Comparison of ENCODE assay signal across 8 cellular contexts in genomic region chr4:159227984-159228383, GRCh38.
A peak's percentile ranks its signal among the peaks of the same experiment; 100 is the strongest.
DNase-seq lines count a peak whose midpoint lies in the region; ATAC-seq and TF ChIP-seq lines count a peak whose summit lies in the region.

No MANE protein-coding gene starts in this region.

- no peaks in the 10 kb centered on the region for H3K9me3 Mint-ChIP-seq in stimulated activated memory B cell treated with anti-CD40 and anti-IgM and Interleukin-4, amounts not matched to agents 10 μg/mL and 1 μg/mL and 100 μg/mL, for 72 hours

- ATAC-seq in IMR-90 (ENCODE audit: low read depth): peak; percentile 74
- no peak for ATAC-seq in GM21360 (IDR thresholded peaks at IDR 0.05; ENCODE audit: unreplicated experiment)
- no peak for ATAC-seq in HG02884 (IDR thresholded peaks at IDR 0.05; ENCODE audit: unreplicated experiment)
- ATAC-seq in stimulated activated memory B cell treated with anti-CD40 and anti-IgM and Interleukin-4, amounts not matched to agents 10 μg/mL and 1 μg/mL and 100 μg/mL, for 72 hours: no peak

- peaks cover 19% of the 10 kb centered on the region for H3K4me1 Mint-ChIP-seq in stimulated activated memory B cell treated with anti-CD40 and anti-IgM and Interleukin-4, amounts not matched to agents 10 μg/mL and 1 μg/mL and 100 μg/mL, for 72 hours

- peak overlapping the region; percentile 99 for H3K4me2 ChIP-seq in IMR-90 (ENCODE audit: low read depth, low read length)

- H4K20me1 ChIP-seq in IMR-90 (ENCODE audit: insufficient read depth, low read length): no peaks in the 10 kb centered on the region

- peaks cover 10% of the 10 kb centered on the region in 2 experiments for H3K79me1 ChIP-seq in IMR-90 (ENCODE audit: low read depth in 1 of 2, low read length in 2 of 2)

- CTCF ChIA-PET in IMR-90 (lab: Yijun Ruan, JAX): no interaction called here

- H2BK5ac ChIP-seq in IMR-90 (ENCODE audit: low read depth, low read length, poor library complexity, severe bottlenecking): peak overlapping the region; percentile 99

- H3K36me3 ChIP-seq in IMR-90 (ENCODE audit: control insufficient read depth, insufficient read depth, low read length): no peaks in the 10 kb centered on the region
- H3K36me3 ChIP-seq in testis (ENCODE audit: low read depth, missing control alignments): no peaks in the 10 kb centered on the region

- H4K91ac ChIP-seq in IMR-90 (ENCODE audit: insufficient read depth, low read depth, low read length): peak overlapping the region; percentile 91; the same call in 1 of the 2 replicates

- H2BK15ac ChIP-seq in IMR-90 (ENCODE audit: low read depth, low read length): peak overlapping the region; percentile 96; the same call in 1 of the 3 replicates

- H3K9ac ChIP-seq in IMR-90 (ENCODE audit: low read depth, low read length): peak overlapping the region; percentile 11; the same call in 1 of the 2 replicates

- TF ChIP-seq POLR2A in IMR-90 (IDR thresholded peaks at IDR 0.05; ENCODE audit: low read depth, low read length): peak; percentile 79; the same call in 1 of the 2 replicates
- TF ChIP-seq POLR2A in lower leg skin (IDR thresholded peaks at IDR 0.05): no peak
- no peak for TF ChIP-seq POLR2A in testis (IDR thresholded peaks at IDR 0.05)

- H2BK120ac ChIP-seq in IMR-90 (ENCODE audit: low read depth, low read length): peak overlapping the region; percentile 95

- H3K9me1 ChIP-seq in IMR-90 (ENCODE audit: insufficient read depth, low read length): no peaks in the 10 kb centered on the region

- no peak overlapping the region for H2AK9ac ChIP-seq in IMR-90 (replicated peaks; ENCODE audit: low read depth, low read length, poor library complexity)

- H3K4me1 ChIP-seq in IMR-90 (ENCODE audit: control insufficient read depth, insufficient read depth, low read length): peaks cover 4% of the 10 kb centered on the region; the same call in 1 of the 2 replicates
- H3K4me1 ChIP-seq in testis: no peaks in the 10 kb centered on the region

- H3K27ac ChIP-seq in IMR-90 (ENCODE audit: insufficient read depth, low read length) (peak overlapping the region; percentile 47), dorsolateral prefrontal cortex (peak overlapping the region in 50 of 59 donors; percentile 1 to 76 (median 53)), testis (peak overlapping the region in 1 of 2 donors; percentile 27)

- 0 out of 2 replicates have a peak, but pooled peaks have one; percentile 19 for TF ChIP-seq CTCF in IMR-90 (conservative IDR thresholded peaks at IDR 0.05; ENCODE audit: low read depth, low read length)
- TF ChIP-seq CTCF in dorsolateral prefrontal cortex (IDR thresholded peaks at IDR 0.05 in 54 of 56, conservative IDR thresholded peaks at IDR 0.05 in 2 of 56; ENCODE audit: low read depth in 1 of 56, partially characterized antibody in 56 of 56): peak in 5 of 56 donors; percentile 8 to 18 (median 13)
- no peak for TF ChIP-seq CTCF in lower leg skin (IDR thresholded peaks at IDR 0.05)
- TF ChIP-seq CTCF in testis (IDR thresholded peaks at IDR 0.05): no peak

- H2AFZ ChIP-seq in IMR-90 (replicated peaks; ENCODE audit: low read length, poor library complexity): peak overlapping the region; percentile 59

- peaks cover 6% of the 10 kb centered on the region for H3K36me3 Mint-ChIP-seq in stimulated activated memory B cell treated with anti-CD40 and anti-IgM and Interleukin-4, amounts not matched to agents 10 μg/mL and 1 μg/mL and 100 μg/mL, for 72 hours

- intact Hi-C loops in IMR-90 (cut with micrococcal nuclease) (no loop called here), dorsolateral prefrontal cortex (cut with DNase I) (no loop called here), lower leg skin (cut with DNase I; ENCODE audit: low total_unique reads) (no loop called here), testis (cut with DNase I; ENCODE audit: low total_unique reads) (no loop called here)

- no peak overlapping the region for H3K4me3 Mint-ChIP-seq in stimulated activated memory B cell treated with anti-CD40 and anti-IgM and Interleukin-4, amounts not matched to agents 10 μg/mL and 1 μg/mL and 100 μg/mL, for 72 hours

- no peaks in the 10 kb centered on the region for H3K27me3 Mint-ChIP-seq in stimulated activated memory B cell treated with anti-CD40 and anti-IgM and Interleukin-4, amounts not matched to agents 10 μg/mL and 1 μg/mL and 100 μg/mL, for 72 hours

- TF ChIP-seq RAD21 in IMR-90 (IDR thresholded peaks at IDR 0.05; ENCODE audit: low read length): no peak

- DNase-seq in IMR-90: peak; percentile 92
- peak in 8 of 10 donors; percentile 35 to 61 (median 53) for DNase-seq in dorsolateral prefrontal cortex
- DNase-seq in lower leg skin (ENCODE audit: low spot score in 2 of 2): peak; percentile 38 to 88
- DNase-seq in testis: peak; percentile 70
- DNase-seq in activated T-cell treated with anti-CD3 and anti-CD28 coated beads for 4 hours: no peak

- no TSS peak for BruUV-seq in IMR-90 (replicated peaks; lab: Mats Ljungman, UMichigan)

- 2% methylated on average over 7 of the region's 11 CpGs; no CpG with 5 or more reads in 1 of the 2 experiments for WGBS in IMR-90 (ENCODE audit: extremely low coverage in 2 of 2, insufficient read length in 1 of 2), 2 experiments
- WGBS in lower leg skin, 2 donors: 15 to 22% methylated on average over 11 of the region's 11 CpGs
- 29 to 46% methylated on average over 11 of the region's 11 CpGs for WGBS in testis, 2 donors

- H3K23ac ChIP-seq in IMR-90 (ENCODE audit: low read depth, low read length): peak overlapping the region; percentile 86

- peak overlapping the region; percentile 92 for H3K14ac ChIP-seq in IMR-90 (replicated peaks; ENCODE audit: low read depth, low read length)

- H3K4me3 ChIP-seq in IMR-90 (ENCODE audit: insufficient read depth, low read depth, low read length) (peak overlapping the region; percentile 26), dorsolateral prefrontal cortex (peak overlapping the region; percentile 2 to 66 (median 46)), lower leg skin (ENCODE audit: low read depth, poor library complexity, severe bottlenecking) (no peak overlapping the region), testis (no peak overlapping the region)

- peak overlapping the region; percentile 92 for H2BK20ac ChIP-seq in IMR-90 (ENCODE audit: low read depth, low read length)

- H3K27me3 ChIP-seq in IMR-90 (ENCODE audit: control insufficient read depth, insufficient read depth, low read length) (no peaks in the 10 kb centered on the region), dorsolateral prefrontal cortex (no peaks in the 10 kb centered on the region), testis (no peaks in the 10 kb centered on the region)

- H3K56ac ChIP-seq in IMR-90 (ENCODE audit: extremely low read depth, insufficient read depth, low read length): peak overlapping the region; percentile 72

- dilution Hi-C loops in IMR-90 (cut with HindIII; ENCODE audit: low sequenced_read_pairs, unreplicated experiment): no loop called here

- in situ Hi-C loops in IMR-90 (cut with MboI; ENCODE audit: low sequenced_read_pairs): no loop called here

- H2AK5ac ChIP-seq in IMR-90 (ENCODE audit: low read depth, low read length): no peak overlapping the region

- H3K4ac ChIP-seq in IMR-90 (ENCODE audit: low read depth, low read length): peak overlapping the region; percentile 71; the same call in 1 of the 2 replicates

- POLR2A ChIA-PET in IMR-90 (lab: Charles Lee; ENCODE audit: unreplicated experiment): no interaction called here

- H3K27ac Mint-ChIP-seq in stimulated activated memory B cell treated with anti-CD40 and anti-IgM and Interleukin-4, amounts not matched to agents 10 μg/mL and 1 μg/mL and 100 μg/mL, for 72 hours: no peak overlapping the region

- H4K5ac ChIP-seq in IMR-90 (ENCODE audit: low read depth, low read length): no peak overlapping the region

- H4K8ac ChIP-seq in IMR-90 (ENCODE audit: low read depth in 2 of 2, low read length in 2 of 2): peak overlapping the region; percentile 33 to 81

- H3K9me3 ChIP-seq in IMR-90 (ENCODE audit: control insufficient read depth, insufficient read depth, low read length): no peaks in the 10 kb centered on the region
- H3K9me3 ChIP-seq in testis: no peaks in the 10 kb centered on the region

- H3K18ac ChIP-seq in IMR-90 (ENCODE audit: low read depth, low read length): peak overlapping the region; percentile 88; the same call in 1 of the 2 replicates

TF ChIP-seq in IMR-90, 13 proteins besides CTCF, POLR2A, EP300 and RAD21:
- no peak for TF ChIP-seq MAZ (IDR thresholded peaks at IDR 0.05; ENCODE audit: borderline replicate concordance, low read depth, low read length)
- peak; percentile 82 for TF ChIP-seq MXI1 (IDR thresholded peaks at IDR 0.05; ENCODE audit: borderline replicate concordance, low read depth, low read length)
- TF ChIP-seq MAFK (IDR thresholded peaks at IDR 0.05; ENCODE audit: low read depth, low read length): 0 out of 2 replicates have a peak, but pooled peaks have one; percentile 3
- peak; percentile 29; the same call in 1 of the 2 replicates for TF ChIP-seq FOS (IDR thresholded peaks at IDR 0.05; ENCODE audit: low read depth, low read length)
- no peak for TF ChIP-seq CHD1 (IDR thresholded peaks at IDR 0.05; ENCODE audit: low read depth, low read length)
- peak; percentile 67; the same call in 1 of the 2 replicates for TF ChIP-seq BHLHE40 (IDR thresholded peaks at IDR 0.05; ENCODE audit: low read depth, low read length)
- TF ChIP-seq SMC3 (IDR thresholded peaks at IDR 0.05; ENCODE audit: low read depth, low read length): no peak
- no peak for TF ChIP-seq RFX5 (IDR thresholded peaks at IDR 0.05; ENCODE audit: low read depth, low read length)
- peak; percentile 54 for TF ChIP-seq RCOR1 (IDR thresholded peaks at IDR 0.05; ENCODE audit: insufficient replicate concordance, low read length)
- TF ChIP-seq ELK1 (IDR thresholded peaks at IDR 0.05; ENCODE audit: borderline replicate concordance, low read depth, low read length): no peak

Comparison
In these comparisons a context has a peak if more than half of its experiments do, and no peak if none do; other contexts are left out.
1. H3K4me3 ChIP-seq: peak in IMR-90 (single experiment) and dorsolateral prefrontal cortex (59 of 59); none in lower leg skin (single experiment) and testis (0 of 2).